ENCODE assay signal across 20 cellular contexts in genomic region chrX:1528186-1528883, GRCh38. TPM values are rescaled to one million over a fixed set of nuclear protein-coding genes. Genes with fewer than 3 reads are reported as not detected.
A peak's percentile ranks its signal among the peaks of the same experiment; 100 is the strongest.
DNase-seq lines count a peak whose midpoint lies in the region; ATAC-seq lines count a peak whose summit lies in the region.
"Had no signal": no experiment of that assay in that cellular context is flagged by ENCODE, and none has a peak within 500 bp of the region (broad histone marks: within the 10 kb centered on the region; RNA-seq: fewer than 3 reads in every experiment).

No MANE protein-coding gene starts in this region.

- H3K27me3 Mint-ChIP-seq in activated naive CD4-positive, alpha-beta T cell treated with anti-CD3 and anti-CD28 coated beads for 36 hours (ENCODE audit: low read depth), result no peaks in the 10 kb centered on the region
- H3K27me3 Mint-ChIP-seq: activated naive CD4-positive, alpha-beta T cell treated with anti-CD3 and anti-CD28 coated beads, Interleukin-2, amount 10 ng/mL, durations not matched to agents 7 days and 5 days; memory B cell; naive thymus-derived CD4-positive, alpha-beta T cell had no signal

- peak; percentile 42 for DNase-seq in activated naive CD4-positive, alpha-beta T cell treated with Interleukin-2 at 50 U/mL for 16 hours
- no peak for DNase-seq in activated naive CD4-positive, alpha-beta T cell treated with anti-CD3 and anti-CD28 coated beads for 36 hours
- DNase-seq in activated CD8-positive, alpha-beta memory T cell treated with anti-CD3 and anti-CD28 coated beads, Interleukin-2, amount 50 U/mL, for 48 hours, result peak; percentile 60
- no peak for DNase-seq in stimulated activated naive CD8-positive, alpha-beta T cell treated with anti-CD3 and anti-CD28 coated beads, Interleukin-15, Interleukin-2, amounts not matched to agents 100 U/mL and 50 U/mL, for 24 hours
- DNase-seq in GF-D8 (lab: John Stamatoyannopoulos, UW) (no peak), HK-2 (ENCODE audit: unreplicated experiment) (no peak)
- DNase-seq: activated naive CD4-positive, alpha-beta T cell treated with anti-CD3 and anti-CD28 coated beads, Interleukin-2, amount 10 ng/mL, durations not matched to agents 7 days and 5 days; cerebellar nuclear complex; effector CD8-positive, alpha-beta T cell; NCI-H1105 treated with DMSO at 0.1 percent for 48 hours; NCI-H524 treated with DMSO at 0.1 percent for 48 hours; RPMI8226; stimulated activated CD4-positive, alpha-beta T cell treated with anti-CD3 and anti-CD28 coated beads, Interleukin-1b, Interleukin-23, amount 100 ng/mL, for 48 hours had no signal

- H3K4me3 Mint-ChIP-seq in activated naive CD4-positive, alpha-beta T cell treated with anti-CD3 and anti-CD28 coated beads for 36 hours, result no peak overlapping the region
- H3K4me3 Mint-ChIP-seq: activated naive CD4-positive, alpha-beta T cell treated with anti-CD3 and anti-CD28 coated beads, Interleukin-2, amount 10 ng/mL, durations not matched to agents 7 days and 5 days; CD14-positive monocyte; memory B cell; naive thymus-derived CD4-positive, alpha-beta T cell had no signal

- ATAC-seq in HG02610 (IDR thresholded peaks at IDR 0.05; ENCODE audit: unreplicated experiment) (peak; percentile 70), HG03442 (IDR thresholded peaks at IDR 0.05; ENCODE audit: unreplicated experiment) (no peak)
- ATAC-seq in stimulated activated naive CD8-positive, alpha-beta T cell treated with anti-CD3 and anti-CD28 coated beads, Interleukin-15, Interleukin-2, amounts not matched to agents 100 U/mL and 50 U/mL, for 24 hours, result peak; percentile 74
- ATAC-seq: esophagus mucosa; naive thymus-derived CD4-positive, alpha-beta T cell had no signal

- intact Hi-C loops in activated naive CD4-positive, alpha-beta T cell treated with anti-CD3 and anti-CD28 coated beads for 36 hours (cut with micrococcal nuclease), result no loop called here

- no peak overlapping the region for H3K27ac Mint-ChIP-seq in activated naive CD4-positive, alpha-beta T cell treated with anti-CD3 and anti-CD28 coated beads for 36 hours
- H3K27ac Mint-ChIP-seq: activated naive CD4-positive, alpha-beta T cell treated with anti-CD3 and anti-CD28 coated beads, Interleukin-2, amount 10 ng/mL, durations not matched to agents 7 days and 5 days; CD14-positive monocyte; memory B cell; naive thymus-derived CD4-positive, alpha-beta T cell had no signal

- CTCF ChIA-PET in activated naive CD4-positive, alpha-beta T cell treated with anti-CD3 and anti-CD28 coated beads for 36 hours (lab: Charles Lee), result no interaction called here

- peaks cover 3% of the 10 kb centered on the region for H3K36me3 Mint-ChIP-seq in activated naive CD4-positive, alpha-beta T cell treated with anti-CD3 and anti-CD28 coated beads for 36 hours (ENCODE audit: low read depth)

- H3K9me3 Mint-ChIP-seq in activated naive CD4-positive, alpha-beta T cell treated with anti-CD3 and anti-CD28 coated beads for 36 hours, result no peaks in the 10 kb centered on the region
- H3K9me3 Mint-ChIP-seq: activated naive CD4-positive, alpha-beta T cell treated with anti-CD3 and anti-CD28 coated beads, Interleukin-2, amount 10 ng/mL, durations not matched to agents 7 days and 5 days; memory B cell; naive thymus-derived CD4-positive, alpha-beta T cell had no signal

- peaks cover 3% of the 10 kb centered on the region for H3K4me1 Mint-ChIP-seq in activated naive CD4-positive, alpha-beta T cell treated with anti-CD3 and anti-CD28 coated beads for 36 hours (ENCODE audit: low read depth)

RNA-seq across cellular contexts. Expression of gene P2RY8, which starts 8.7 kb away (rescaled TPM):
- total RNA-seq in activated naive CD4-positive, alpha-beta T cell treated with anti-CD3 and anti-CD28 coated beads for 36 hours, result 10 to 100 TPM in 1 of 2 experiments, 1 to 10 TPM in 1; 9.8 to 10.6 TPM
- total RNA-seq: astrocyte had no signal

Comparison
In these comparisons a context has a peak if more than half of its experiments do, and no peak if none do; other contexts are left out.
1. DNase-seq: peak in activated naive CD4-positive, alpha-beta T cell treated with Interleukin-2 at 50 U/mL for 16 hours (single experiment) and activated CD8-positive, alpha-beta memory T cell treated with anti-CD3 and anti-CD28 coated beads, Interleukin-2, amount 50 U/mL, for 48 hours (single experiment); none in activated naive CD4-positive, alpha-beta T cell treated with anti-CD3 and anti-CD28 coated beads for 36 hours (single experiment), stimulated activated naive CD8-positive, alpha-beta T cell treated with anti-CD3 and anti-CD28 coated beads, Interleukin-15, Interleukin-2, amounts not matched to agents 100 U/mL and 50 U/mL, for 24 hours (single experiment), GF-D8 (single experiment) and HK-2 (single experiment).